Comparison of ENCODE assay signal across 23 cellular contexts in genomic region chr22:41891407-41891806, GRCh38. TPM values are rescaled to one million over a fixed set of nuclear protein-coding genes. Genes with fewer than 3 reads are reported as not detected.
DNase-seq lines count a peak whose midpoint lies in the region; ATAC-seq, FAIRE-seq and TF ChIP-seq lines count a peak whose summit lies in the region.
"Had no signal": no experiment of that assay in that cellular context is flagged by ENCODE, and none has a peak within 500 bp of the region (broad histone marks: within the 10 kb centered on the region; RNA-seq: fewer than 3 reads in every experiment).

No MANE protein-coding gene starts in this region.

- 36 to 62% (median 36%) methylated on average over 9 of the region's 9 CpGs for WGBS in psoas muscle, 3 donors

- H3K4me3 ChIP-seq in right atrium auricular region (no peak overlapping the region), psoas muscle (no peak overlapping the region), kidney (ENCODE audit: low read length in 2 of 2) (no peak overlapping the region)

- no peak overlapping the region for H3K9ac ChIP-seq in kidney (ENCODE audit: low read length in 2 of 2)

- ATAC-seq in WTC11, result no peak
- ATAC-seq in Right ventricle myocardium superior (ENCODE audit: poor library complexity), result peak; percentile 67
- ATAC-seq in psoas muscle, result peak; percentile 56 to 87 (median 80)
- ATAC-seq in stimulated activated naive CD8-positive, alpha-beta T cell treated with anti-CD3 and anti-CD28 coated beads, Interleukin-15, amount 100 ng/mL, for 72 hours, result no peak
- ATAC-seq in HG03571 (IDR thresholded peaks at IDR 0.05; ENCODE audit: unreplicated experiment), result no peak
- ATAC-seq: HCT116 had no signal

- DNase-seq in WTC11 (ENCODE audit: low spot score) (no peak), Right ventricle myocardium superior (no peak), right atrium auricular region (ENCODE audit: low spot score) (no peak), psoas muscle (no peak), kidney (no peak), RPMI8226 (no peak)
- no peak for DNase-seq in stimulated activated naive CD8-positive, alpha-beta T cell treated with anti-CD3 and anti-CD28 coated beads, Interleukin-15, amount 100 ng/mL, for 72 hours
- DNase-seq: DMS53, GDM1, GOT3, NCI-H1105, NCI-H2081, NCI-H2171, NCI-H524 treated with DMSO at 0.1 percent for 48 hours, SHP77 had no signal

- no peak for FAIRE-seq in kidney (lab: Jason Lieb, UNC)
- FAIRE-seq: A204.1, GM18507, RCC 7860 had no signal

- no peak for TF ChIP-seq CTCF in WTC11 (IDR thresholded peaks at IDR 0.05)
- TF ChIP-seq CTCF in right atrium auricular region (IDR thresholded peaks at IDR 0.05), result no peak
- no peak for TF ChIP-seq CTCF in psoas muscle (IDR thresholded peaks at IDR 0.05)
- no peak for TF ChIP-seq CTCF in kidney (IDR thresholded peaks at IDR 0.05; ENCODE audit: borderline replicate concordance, extremely low read depth, insufficient read depth)

- no peaks in the 10 kb centered on the region for H3K9me3 ChIP-seq in right atrium auricular region
- no peaks in the 10 kb centered on the region for H3K9me3 ChIP-seq in psoas muscle
- H3K9me3 ChIP-seq in kidney (ENCODE audit: control insufficient read depth in 1 of 2, low read length in 2 of 2), result no peaks in the 10 kb centered on the region

- CTCF ChIA-PET in WTC11 (lab: Charles Lee), result no interaction called here

- 0 out of 2 replicates have a peak overlapping the region, but pooled peaks have one; percentile 31 for H3K27ac Mint-ChIP-seq in WTC11
- H3K27ac Mint-ChIP-seq in stimulated activated naive CD8-positive, alpha-beta T cell treated with anti-CD3 and anti-CD28 coated beads, Interleukin-15, amount 100 ng/mL, for 72 hours, result peak overlapping the region in 1 of 2 donors; percentile 87
- H3K27ac Mint-ChIP-seq: B cell, CD14-positive monocyte had no signal

- no peaks in the 10 kb centered on the region for H3K27me3 Mint-ChIP-seq in WTC11 (ENCODE audit: low read depth)
- H3K27me3 Mint-ChIP-seq in stimulated activated naive CD8-positive, alpha-beta T cell treated with anti-CD3 and anti-CD28 coated beads, Interleukin-15, amount 100 ng/mL, for 72 hours, result no peaks in the 10 kb centered on the region
- H3K27me3 Mint-ChIP-seq: B cell, IgD-negative memory B cell had no signal

- H3K9me3 Mint-ChIP-seq in WTC11, result no peaks in the 10 kb centered on the region
- H3K9me3 Mint-ChIP-seq in stimulated activated naive CD8-positive, alpha-beta T cell treated with anti-CD3 and anti-CD28 coated beads, Interleukin-15, amount 100 ng/mL, for 72 hours, result no peaks in the 10 kb centered on the region
- H3K9me3 Mint-ChIP-seq: CD14-positive monocyte, IgD-negative memory B cell had no signal

- intact Hi-C loops in Right ventricle myocardium superior (cut with DNase I), result no loop called here
- intact Hi-C loops in psoas muscle (cut with DNase I), result loop anchor here in 1 of 2 donors (10.0 kb wide), 1 partner anchor 57 kb away; the partner anchor contains the start of gene SREBF2
- intact Hi-C loops in kidney (cut with DNase I), result no loop called here

- peak overlapping the region; percentile 62 to 76 for H3K27ac ChIP-seq in right atrium auricular region
- peak overlapping the region; percentile 65 for H3K27ac ChIP-seq in psoas muscle
- H3K27ac ChIP-seq in kidney (ENCODE audit: low read depth in 2 of 2, low read length in 2 of 2), result no peak overlapping the region

- POLR2A ChIA-PET in WTC11 (lab: Charles Lee), result no interaction called here

- peaks cover 79% of the 10 kb centered on the region for H3K36me3 Mint-ChIP-seq in WTC11

- H3K4me1 ChIP-seq in right atrium auricular region (peaks cover 0 to 35% of the 10 kb centered on the region in 2 donors), psoas muscle (peaks cover 16% of the 10 kb centered on the region), kidney (ENCODE audit: control insufficient read depth in 1 of 2, insufficient read depth in 1 of 2, low read depth in 1 of 2, low read length in 2 of 2) (no peaks in the 10 kb centered on the region)

- H3K36me3 ChIP-seq in right atrium auricular region (peaks cover 60% of the 10 kb centered on the region), psoas muscle (ENCODE audit: insufficient read depth in 1 of 2, low read depth in 1 of 2) (peaks cover 7 to 85% of the 10 kb centered on the region in 2 donors), kidney (ENCODE audit: control insufficient read depth in 1 of 2, insufficient read depth in 2 of 2, low read length in 2 of 2) (peaks cover 21 to 30% of the 10 kb centered on the region in 2 donors)

- no peaks in the 10 kb centered on the region for H3K27me3 ChIP-seq in right atrium auricular region
- H3K27me3 ChIP-seq in psoas muscle (ENCODE audit: insufficient read depth in 3 of 3, low read length in 2 of 3), result no peaks in the 10 kb centered on the region

- no peaks in the 10 kb centered on the region for H3K4me1 Mint-ChIP-seq in WTC11
- no peaks in the 10 kb centered on the region for H3K4me1 Mint-ChIP-seq in stimulated activated naive CD8-positive, alpha-beta T cell treated with anti-CD3 and anti-CD28 coated beads, Interleukin-15, amount 100 ng/mL, for 72 hours
- H3K4me1 Mint-ChIP-seq: CD14-positive monocyte had no signal

- H3K4me3 Mint-ChIP-seq in WTC11, result no peak overlapping the region
- no peak overlapping the region for H3K4me3 Mint-ChIP-seq in stimulated activated naive CD8-positive, alpha-beta T cell treated with anti-CD3 and anti-CD28 coated beads, Interleukin-15, amount 100 ng/mL, for 72 hours
- H3K4me3 Mint-ChIP-seq: B cell, CD14-positive monocyte had no signal

TF ChIP-seq in WTC11, 78 proteins besides CTCF, POLR2A, EP300 and RAD21:
- TF ChIP-seq NFE2L1 (CRISPR knock-in tag; IDR thresholded peaks at IDR 0.05) (no peak), NFYB (CRISPR knock-in tag; conservative IDR thresholded peaks at IDR 0.05; ENCODE audit: low read depth) (no peak), CBFB (CRISPR knock-in tag; IDR thresholded peaks at IDR 0.05; ENCODE audit: low read depth) (no peak), ATF3 (CRISPR knock-in tag; conservative IDR thresholded peaks at IDR 0.05) (no peak), TCF7 (CRISPR knock-in tag; IDR thresholded peaks at IDR 0.05; ENCODE audit: low read depth) (no peak), SMAD3 (CRISPR knock-in tag; IDR thresholded peaks at IDR 0.05; ENCODE audit: borderline replicate concordance) (no peak), USF1 (CRISPR knock-in tag; IDR thresholded peaks at IDR 0.05) (no peak), FOXP1 (CRISPR knock-in tag; IDR thresholded peaks at IDR 0.05; ENCODE audit: borderline replicate concordance) (no peak), ERG (CRISPR knock-in tag; IDR thresholded peaks at IDR 0.05) (no peak)

RNA-seq across cellular contexts. Expression of gene SHISA8, which starts 23.5 kb away (rescaled TPM):
- total RNA-seq in WTC11 (2021), result 2.1 to 2.4 TPM (median 2.2 TPM) in 3 replicates
- total RNA-seq in Right ventricle myocardium superior, result 6.4 TPM
- under 1 TPM; 0.31 to 0.67 TPM for total RNA-seq in right atrium auricular region
- total RNA-seq in psoas muscle, result under 1 TPM in 3 of 4 donors, not detected in 1; 0.15 to 0.26 (median 0.26) TPM
- not detected for polyA plus RNA-seq in psoas muscle
- 0.35 TPM for total RNA-seq in kidney
- polyA plus RNA-seq in kidney (ENCODE audit: insufficient read depth, low read depth, low replicate concordance), result 0.47 TPM
- polyA plus RNA-seq: CD14-positive monocyte had no signal

RNA-seq across cellular contexts. Expression of gene TNFRSF13C, which starts 35.2 kb away (rescaled TPM):
- 2.8 to 3.6 TPM (median 2.8 TPM) in 3 replicates for total RNA-seq in WTC11 (2021)
- total RNA-seq in Right ventricle myocardium superior, result 1.2 TPM
- total RNA-seq in right atrium auricular region, result under 1 TPM; 0.11 to 0.12 TPM
- 1 to 10 TPM in 1 of 4 donors, under 1 TPM in 3; 0.20 to 1.4 (median 0.38) TPM for total RNA-seq in psoas muscle
- polyA plus RNA-seq in psoas muscle, result under 1 TPM in 2 of 3 donors, not detected in 1; 0.01 to 0.05 TPM
- total RNA-seq in kidney, result 2.9 TPM
- polyA plus RNA-seq in kidney (ENCODE audit: insufficient read depth, low read depth, low replicate concordance), result not detected
- polyA plus RNA-seq: CD14-positive monocyte had no signal

RNA-seq across cellular contexts. Expression of gene CENPM, which starts 55.5 kb away (rescaled TPM):
- total RNA-seq in WTC11 (2021) (40.3 to 43.7 TPM (median 41.7 TPM) in 3 replicates), Right ventricle myocardium superior (0.59 TPM), right atrium auricular region (not detected), psoas muscle (1 to 10 TPM in 2 of 4 donors, under 1 TPM in 1, not detected in 1; 0.59 to 2.3 (median 1.5) TPM), kidney (2.8 TPM)
- polyA plus RNA-seq in psoas muscle (1 to 10 TPM in 2 of 3 donors, under 1 TPM in 1; 0.52 to 1.2 (median 1.1) TPM), kidney (ENCODE audit: insufficient read depth, low read depth, low replicate concordance) (2.8 TPM)

RNA-seq across cellular contexts. Expression of gene SREBF2, which starts 58.5 kb away (rescaled TPM):
- total RNA-seq in WTC11 (2021), result 151 to 173 TPM (median 171 TPM) in 3 replicates
- 75.2 TPM for total RNA-seq in Right ventricle myocardium superior
- 10 to 100 TPM; 45.6 to 61.4 TPM for total RNA-seq in right atrium auricular region
- total RNA-seq in psoas muscle, result 10 to 100 TPM; 36.3 to 47.0 (median 43.6) TPM
- 10 to 100 TPM; 21.0 to 24.1 (median 23.8) TPM for polyA plus RNA-seq in psoas muscle
- total RNA-seq in kidney, result 71.4 TPM
- polyA plus RNA-seq in kidney (ENCODE audit: insufficient read depth, low read depth, low replicate concordance), result 49.2 TPM

Comparison
In these comparisons a context has a peak if more than half of its experiments do, and no peak if none do; other contexts are left out.
1. ATAC-seq: peak in Right ventricle myocardium superior (single experiment) and psoas muscle (4 of 4); none in WTC11 (single experiment), stimulated activated naive CD8-positive, alpha-beta T cell treated with anti-CD3 and anti-CD28 coated beads, Interleukin-15, amount 100 ng/mL, for 72 hours (single experiment) and HG03571 (single experiment).
2. H3K27ac ChIP-seq: peak in right atrium auricular region (2 of 2) and psoas muscle (single experiment); none in kidney (0 of 2).
3. RNA of gene CENPM, which starts 55.5 kb away (total RNA-seq): 40.3 to 43.7 TPM in WTC11; 2.8 TPM in kidney (single experiment), 0.59 to 2.3 TPM in psoas muscle, 0.59 TPM in Right ventricle myocardium superior (single experiment) and not detected in right atrium auricular region; every median in the first group is over 10 times any median in the second.